ENCODE assay signal across 2 cellular contexts in the genomic region with DNA sequence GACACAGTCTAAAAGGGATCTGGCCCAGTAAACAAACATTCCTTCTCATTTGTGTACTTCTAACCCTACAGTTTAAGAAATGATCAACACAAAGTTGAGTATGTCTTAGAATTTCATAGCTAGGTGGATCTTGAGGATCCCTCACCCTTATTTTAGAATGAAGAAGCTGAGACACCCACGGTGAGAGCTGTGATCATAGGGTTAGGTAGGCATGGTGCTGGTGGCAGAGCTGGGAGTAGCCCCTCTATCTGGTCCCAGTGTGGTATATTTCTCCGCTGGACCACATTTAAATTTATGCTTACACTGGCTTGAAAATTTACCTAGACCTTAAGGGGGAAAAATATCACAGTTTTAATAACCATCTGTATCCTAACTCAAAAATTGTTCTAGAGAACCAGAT.
TF ChIP-seq lines count a peak whose summit lies in the region.

No MANE protein-coding gene starts in this region.

TF ChIP-seq in HCT116, 20 proteins besides CTCF, POLR2A, EP300 and RAD21:
- TF ChIP-seq YY1 (IDR thresholded peaks at IDR 0.05; ENCODE audit: extremely low read depth, insufficient replicate concordance, low read depth, low read length), result no peak
TF ChIP-seq in HCT116: peak in this region for 0.

TF ChIP-seq in WTC11, 78 proteins besides CTCF, POLR2A, EP300 and RAD21 (continued from another document):
- TF ChIP-seq, protein P1, sequence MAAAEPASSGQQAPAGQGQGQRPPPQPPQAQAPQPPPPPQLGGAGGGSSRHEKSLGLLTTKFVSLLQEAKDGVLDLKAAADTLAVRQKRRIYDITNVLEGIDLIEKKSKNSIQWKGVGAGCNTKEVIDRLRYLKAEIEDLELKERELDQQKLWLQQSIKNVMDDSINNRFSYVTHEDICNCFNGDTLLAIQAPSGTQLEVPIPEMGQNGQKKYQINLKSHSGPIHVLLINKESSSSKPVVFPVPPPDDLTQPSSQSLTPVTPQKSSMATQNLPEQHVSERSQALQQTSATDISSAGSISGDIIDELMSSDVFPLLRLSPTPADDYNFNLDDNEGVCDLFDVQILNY (CRISPR knock-in tag; IDR thresholded peaks at IDR 0.05), result no peak
- TF ChIP-seq, protein P2, sequence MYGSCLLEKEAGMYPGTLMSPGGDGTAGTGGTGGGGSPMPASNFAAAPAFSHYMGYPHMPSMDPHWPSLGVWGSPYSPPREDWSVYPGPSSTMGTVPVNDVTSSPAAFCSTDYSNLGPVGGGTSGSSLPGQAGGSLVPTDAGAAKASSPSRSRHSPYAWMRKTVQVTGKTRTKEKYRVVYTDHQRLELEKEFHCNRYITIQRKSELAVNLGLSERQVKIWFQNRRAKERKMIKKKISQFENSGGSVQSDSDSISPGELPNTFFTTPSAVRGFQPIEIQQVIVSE (CRISPR knock-in tag; IDR thresholded peaks at IDR 0.05; ENCODE audit: borderline replicate concordance), result no peak
- TF ChIP-seq ZNF263 (CRISPR knock-in tag; IDR thresholded peaks at IDR 0.05; ENCODE audit: low read depth) (no peak), ETV6 (CRISPR knock-in tag; IDR thresholded peaks at IDR 0.05) (no peak), GRHL2 (CRISPR knock-in tag; IDR thresholded peaks at IDR 0.05; ENCODE audit: insufficient replicate concordance, severe bottlenecking) (no peak), PRRX2 (CRISPR knock-in tag; IDR thresholded peaks at IDR 0.05) (no peak), NFYB (CRISPR knock-in tag; conservative IDR thresholded peaks at IDR 0.05; ENCODE audit: low read depth) (no peak), TEAD1 (CRISPR knock-in tag; IDR thresholded peaks at IDR 0.05) (no peak), GABPB1 (CRISPR knock-in tag; IDR thresholded peaks at IDR 0.05) (no peak)
- TF ChIP-seq, protein P3, sequence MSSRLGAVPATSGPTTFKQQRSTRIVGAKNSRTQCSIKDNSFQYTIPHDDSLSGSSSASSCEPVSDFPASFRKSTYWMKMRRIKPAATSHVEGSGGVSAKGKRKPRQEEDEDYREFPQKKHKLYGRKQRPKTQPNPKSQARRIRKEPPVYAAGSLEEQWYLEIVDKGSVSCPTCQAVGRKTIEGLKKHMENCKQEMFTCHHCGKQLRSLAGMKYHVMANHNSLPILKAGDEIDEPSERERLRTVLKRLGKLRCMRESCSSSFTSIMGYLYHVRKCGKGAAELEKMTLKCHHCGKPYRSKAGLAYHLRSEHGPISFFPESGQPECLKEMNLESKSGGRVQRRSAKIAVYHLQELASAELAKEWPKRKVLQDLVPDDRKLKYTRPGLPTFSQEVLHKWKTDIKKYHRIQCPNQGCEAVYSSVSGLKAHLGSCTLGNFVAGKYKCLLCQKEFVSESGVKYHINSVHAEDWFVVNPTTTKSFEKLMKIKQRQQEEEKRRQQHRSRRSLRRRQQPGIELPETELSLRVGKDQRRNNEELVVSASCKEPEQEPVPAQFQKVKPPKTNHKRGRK (CRISPR knock-in tag; IDR thresholded peaks at IDR 0.05; ENCODE audit: borderline replicate concordance), result no peak
- TF ChIP-seq, protein P4, sequence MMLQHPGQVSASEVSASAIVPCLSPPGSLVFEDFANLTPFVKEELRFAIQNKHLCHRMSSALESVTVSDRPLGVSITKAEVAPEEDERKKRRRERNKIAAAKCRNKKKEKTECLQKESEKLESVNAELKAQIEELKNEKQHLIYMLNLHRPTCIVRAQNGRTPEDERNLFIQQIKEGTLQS (CRISPR knock-in tag; conservative IDR thresholded peaks at IDR 0.05), result no peak
- TF ChIP-seq, protein P5, sequence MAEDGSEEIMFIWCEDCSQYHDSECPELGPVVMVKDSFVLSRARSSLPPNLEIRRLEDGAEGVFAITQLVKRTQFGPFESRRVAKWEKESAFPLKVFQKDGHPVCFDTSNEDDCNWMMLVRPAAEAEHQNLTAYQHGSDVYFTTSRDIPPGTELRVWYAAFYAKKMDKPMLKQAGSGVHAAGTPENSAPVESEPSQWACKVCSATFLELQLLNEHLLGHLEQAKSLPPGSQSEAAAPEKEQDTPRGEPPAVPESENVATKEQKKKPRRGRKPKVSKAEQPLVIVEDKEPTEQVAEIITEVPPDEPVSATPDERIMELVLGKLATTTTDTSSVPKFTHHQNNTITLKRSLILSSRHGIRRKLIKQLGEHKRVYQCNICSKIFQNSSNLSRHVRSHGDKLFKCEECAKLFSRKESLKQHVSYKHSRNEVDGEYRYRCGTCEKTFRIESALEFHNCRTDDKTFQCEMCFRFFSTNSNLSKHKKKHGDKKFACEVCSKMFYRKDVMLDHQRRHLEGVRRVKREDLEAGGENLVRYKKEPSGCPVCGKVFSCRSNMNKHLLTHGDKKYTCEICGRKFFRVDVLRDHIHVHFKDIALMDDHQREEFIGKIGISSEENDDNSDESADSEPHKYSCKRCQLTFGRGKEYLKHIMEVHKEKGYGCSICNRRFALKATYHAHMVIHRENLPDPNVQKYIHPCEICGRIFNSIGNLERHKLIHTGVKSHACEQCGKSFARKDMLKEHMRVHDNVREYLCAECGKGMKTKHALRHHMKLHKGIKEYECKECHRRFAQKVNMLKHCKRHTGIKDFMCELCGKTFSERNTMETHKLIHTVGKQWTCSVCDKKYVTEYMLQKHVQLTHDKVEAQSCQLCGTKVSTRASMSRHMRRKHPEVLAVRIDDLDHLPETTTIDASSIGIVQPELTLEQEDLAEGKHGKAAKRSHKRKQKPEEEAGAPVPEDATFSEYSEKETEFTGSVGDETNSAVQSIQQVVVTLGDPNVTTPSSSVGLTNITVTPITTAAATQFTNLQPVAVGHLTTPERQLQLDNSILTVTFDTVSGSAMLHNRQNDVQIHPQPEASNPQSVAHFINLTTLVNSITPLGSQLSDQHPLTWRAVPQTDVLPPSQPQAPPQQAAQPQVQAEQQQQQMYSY (CRISPR knock-in tag; IDR thresholded peaks at IDR 0.05), result no peak
- TF ChIP-seq, protein P6, sequence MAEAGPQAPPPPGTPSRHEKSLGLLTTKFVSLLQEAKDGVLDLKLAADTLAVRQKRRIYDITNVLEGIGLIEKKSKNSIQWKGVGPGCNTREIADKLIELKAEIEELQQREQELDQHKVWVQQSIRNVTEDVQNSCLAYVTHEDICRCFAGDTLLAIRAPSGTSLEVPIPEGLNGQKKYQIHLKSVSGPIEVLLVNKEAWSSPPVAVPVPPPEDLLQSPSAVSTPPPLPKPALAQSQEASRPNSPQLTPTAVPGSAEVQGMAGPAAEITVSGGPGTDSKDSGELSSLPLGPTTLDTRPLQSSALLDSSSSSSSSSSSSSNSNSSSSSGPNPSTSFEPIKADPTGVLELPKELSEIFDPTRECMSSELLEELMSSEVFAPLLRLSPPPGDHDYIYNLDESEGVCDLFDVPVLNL (CRISPR knock-in tag; IDR thresholded peaks at IDR 0.05; ENCODE audit: borderline replicate concordance, low read depth), result no peak
- TF ChIP-seq, protein P7, sequence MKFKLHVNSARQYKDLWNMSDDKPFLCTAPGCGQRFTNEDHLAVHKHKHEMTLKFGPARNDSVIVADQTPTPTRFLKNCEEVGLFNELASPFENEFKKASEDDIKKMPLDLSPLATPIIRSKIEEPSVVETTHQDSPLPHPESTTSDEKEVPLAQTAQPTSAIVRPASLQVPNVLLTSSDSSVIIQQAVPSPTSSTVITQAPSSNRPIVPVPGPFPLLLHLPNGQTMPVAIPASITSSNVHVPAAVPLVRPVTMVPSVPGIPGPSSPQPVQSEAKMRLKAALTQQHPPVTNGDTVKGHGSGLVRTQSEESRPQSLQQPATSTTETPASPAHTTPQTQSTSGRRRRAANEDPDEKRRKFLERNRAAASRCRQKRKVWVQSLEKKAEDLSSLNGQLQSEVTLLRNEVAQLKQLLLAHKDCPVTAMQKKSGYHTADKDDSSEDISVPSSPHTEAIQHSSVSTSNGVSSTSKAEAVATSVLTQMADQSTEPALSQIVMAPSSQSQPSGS (CRISPR knock-in tag; IDR thresholded peaks at IDR 0.05; ENCODE audit: borderline replicate concordance, low read depth), result no peak
- TF ChIP-seq, protein P8, sequence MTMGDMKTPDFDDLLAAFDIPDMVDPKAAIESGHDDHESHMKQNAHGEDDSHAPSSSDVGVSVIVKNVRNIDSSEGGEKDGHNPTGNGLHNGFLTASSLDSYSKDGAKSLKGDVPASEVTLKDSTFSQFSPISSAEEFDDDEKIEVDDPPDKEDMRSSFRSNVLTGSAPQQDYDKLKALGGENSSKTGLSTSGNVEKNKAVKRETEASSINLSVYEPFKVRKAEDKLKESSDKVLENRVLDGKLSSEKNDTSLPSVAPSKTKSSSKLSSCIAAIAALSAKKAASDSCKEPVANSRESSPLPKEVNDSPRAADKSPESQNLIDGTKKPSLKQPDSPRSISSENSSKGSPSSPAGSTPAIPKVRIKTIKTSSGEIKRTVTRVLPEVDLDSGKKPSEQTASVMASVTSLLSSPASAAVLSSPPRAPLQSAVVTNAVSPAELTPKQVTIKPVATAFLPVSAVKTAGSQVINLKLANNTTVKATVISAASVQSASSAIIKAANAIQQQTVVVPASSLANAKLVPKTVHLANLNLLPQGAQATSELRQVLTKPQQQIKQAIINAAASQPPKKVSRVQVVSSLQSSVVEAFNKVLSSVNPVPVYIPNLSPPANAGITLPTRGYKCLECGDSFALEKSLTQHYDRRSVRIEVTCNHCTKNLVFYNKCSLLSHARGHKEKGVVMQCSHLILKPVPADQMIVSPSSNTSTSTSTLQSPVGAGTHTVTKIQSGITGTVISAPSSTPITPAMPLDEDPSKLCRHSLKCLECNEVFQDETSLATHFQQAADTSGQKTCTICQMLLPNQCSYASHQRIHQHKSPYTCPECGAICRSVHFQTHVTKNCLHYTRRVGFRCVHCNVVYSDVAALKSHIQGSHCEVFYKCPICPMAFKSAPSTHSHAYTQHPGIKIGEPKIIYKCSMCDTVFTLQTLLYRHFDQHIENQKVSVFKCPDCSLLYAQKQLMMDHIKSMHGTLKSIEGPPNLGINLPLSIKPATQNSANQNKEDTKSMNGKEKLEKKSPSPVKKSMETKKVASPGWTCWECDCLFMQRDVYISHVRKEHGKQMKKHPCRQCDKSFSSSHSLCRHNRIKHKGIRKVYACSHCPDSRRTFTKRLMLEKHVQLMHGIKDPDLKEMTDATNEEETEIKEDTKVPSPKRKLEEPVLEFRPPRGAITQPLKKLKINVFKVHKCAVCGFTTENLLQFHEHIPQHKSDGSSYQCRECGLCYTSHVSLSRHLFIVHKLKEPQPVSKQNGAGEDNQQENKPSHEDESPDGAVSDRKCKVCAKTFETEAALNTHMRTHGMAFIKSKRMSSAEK (CRISPR knock-in tag; IDR thresholded peaks at IDR 0.05; ENCODE audit: borderline replicate concordance), result no peak
- TF ChIP-seq, protein P9, sequence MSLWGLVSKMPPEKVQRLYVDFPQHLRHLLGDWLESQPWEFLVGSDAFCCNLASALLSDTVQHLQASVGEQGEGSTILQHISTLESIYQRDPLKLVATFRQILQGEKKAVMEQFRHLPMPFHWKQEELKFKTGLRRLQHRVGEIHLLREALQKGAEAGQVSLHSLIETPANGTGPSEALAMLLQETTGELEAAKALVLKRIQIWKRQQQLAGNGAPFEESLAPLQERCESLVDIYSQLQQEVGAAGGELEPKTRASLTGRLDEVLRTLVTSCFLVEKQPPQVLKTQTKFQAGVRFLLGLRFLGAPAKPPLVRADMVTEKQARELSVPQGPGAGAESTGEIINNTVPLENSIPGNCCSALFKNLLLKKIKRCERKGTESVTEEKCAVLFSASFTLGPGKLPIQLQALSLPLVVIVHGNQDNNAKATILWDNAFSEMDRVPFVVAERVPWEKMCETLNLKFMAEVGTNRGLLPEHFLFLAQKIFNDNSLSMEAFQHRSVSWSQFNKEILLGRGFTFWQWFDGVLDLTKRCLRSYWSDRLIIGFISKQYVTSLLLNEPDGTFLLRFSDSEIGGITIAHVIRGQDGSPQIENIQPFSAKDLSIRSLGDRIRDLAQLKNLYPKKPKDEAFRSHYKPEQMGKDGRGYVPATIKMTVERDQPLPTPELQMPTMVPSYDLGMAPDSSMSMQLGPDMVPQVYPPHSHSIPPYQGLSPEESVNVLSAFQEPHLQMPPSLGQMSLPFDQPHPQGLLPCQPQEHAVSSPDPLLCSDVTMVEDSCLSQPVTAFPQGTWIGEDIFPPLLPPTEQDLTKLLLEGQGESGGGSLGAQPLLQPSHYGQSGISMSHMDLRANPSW (CRISPR knock-in tag; conservative IDR thresholded peaks at IDR 0.05; ENCODE audit: low read depth), result no peak
